Comparison of ENCODE assay signal across 24 cellular contexts in the genomic region with DNA sequence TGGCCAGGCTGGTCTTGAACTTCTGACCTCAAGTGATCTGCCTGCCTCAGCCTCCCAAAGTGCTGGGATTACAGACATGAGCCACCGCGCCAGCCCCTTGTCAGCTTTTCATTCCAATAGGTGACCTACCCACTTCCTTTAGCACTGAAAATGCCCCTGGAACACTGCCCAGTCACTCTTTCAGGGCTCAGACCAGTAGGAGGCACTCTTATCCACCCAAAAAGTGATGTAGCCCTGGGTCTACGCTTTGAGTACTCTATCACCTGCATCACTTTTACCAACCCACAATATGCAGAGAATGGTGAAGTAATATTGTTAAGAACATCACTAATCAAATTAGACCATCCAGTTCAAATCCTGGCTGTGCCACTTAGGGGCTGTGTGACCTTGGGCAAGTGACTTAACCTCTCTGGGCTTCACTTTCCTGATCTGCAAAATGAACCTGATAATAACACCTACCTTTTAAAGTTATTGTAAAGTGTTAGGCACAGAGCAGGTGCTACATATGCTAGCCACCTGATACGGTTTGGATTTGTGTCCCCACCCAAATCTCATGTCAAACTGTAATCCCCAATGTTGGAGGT. TPM values are rescaled to one million over a fixed set of nuclear protein-coding genes. Genes with fewer than 3 reads are reported as not detected.
A peak's percentile ranks its signal among the peaks of the same experiment; 100 is the strongest.
DNase-seq lines count a peak whose midpoint lies in the region; TF ChIP-seq lines count a peak whose summit lies in the region.
"Had no signal": no experiment of that assay in that cellular context is flagged by ENCODE, and none has a peak within 500 bp of the region (broad histone marks: within the 10 kb centered on the region; RNA-seq: fewer than 3 reads in every experiment).

No MANE protein-coding gene starts in this region.

- no peak overlapping the region for H3K4me3 Mint-ChIP-seq in endodermal cell
- H3K4me3 Mint-ChIP-seq: CD8-positive, alpha-beta memory T cell; HFFc6 had no signal

- H4K20me1 ChIP-seq in DOHH2 (ENCODE audit: control insufficient read depth, insufficient read depth, low read depth, low read length) (no peaks in the 10 kb centered on the region), OCI-LY1 (ENCODE audit: insufficient read depth, low read length) (no peaks in the 10 kb centered on the region)
- H4K20me1 ChIP-seq: BLaER1 treated with 17β-estradiol and CSF1 and Interleukin-3, amounts not matched to agents 10 nM and 100 nM had no signal

- H3F3A ChIP-seq in DOHH2 (ENCODE audit: control insufficient read depth, insufficient read depth) (no peaks in the 10 kb centered on the region), OCI-LY1 (ENCODE audit: insufficient read depth, low read length) (no peaks in the 10 kb centered on the region)

- H3K27ac ChIP-seq in DOHH2 (ENCODE audit: low read depth, low read length) (no peak overlapping the region), OCI-LY1 (ENCODE audit: low read depth, low read length, poor library complexity, severe bottlenecking) (no peak overlapping the region), endodermal cell (ENCODE audit: low read depth, low read length) (no peak overlapping the region)
- H3K27ac ChIP-seq: BLaER1 treated with 17β-estradiol and CSF1 and Interleukin-3, amounts not matched to agents 10 nM and 100 nM; GM23248; HL-60 had no signal

- H3K9ac ChIP-seq in OCI-LY1 (ENCODE audit: low read length) = no peak overlapping the region
- H3K9ac ChIP-seq in endodermal cell (ENCODE audit: extremely low read depth, low read length, poor library complexity, severe bottlenecking) = no peak overlapping the region
- H3K9ac ChIP-seq: BLaER1 treated with 17β-estradiol and CSF1 and Interleukin-3, amounts not matched to agents 10 nM and 100 nM; GM23248 had no signal

- no peaks in the 10 kb centered on the region for H3K36me3 Mint-ChIP-seq in endodermal cell (ENCODE audit: low read depth)
- H3K36me3 Mint-ChIP-seq: CD8-positive, alpha-beta memory T cell had no signal

- no peaks in the 10 kb centered on the region for H3K79me2 ChIP-seq in DOHH2 (ENCODE audit: control insufficient read depth, low read length)
- no peaks in the 10 kb centered on the region for H3K79me2 ChIP-seq in OCI-LY1 (ENCODE audit: insufficient read depth, low read length)

- no peaks in the 10 kb centered on the region for H3K4me1 ChIP-seq in DOHH2 (ENCODE audit: control insufficient read depth, low read length)
- no peaks in the 10 kb centered on the region for H3K4me1 ChIP-seq in OCI-LY1 (ENCODE audit: insufficient read depth, low read length, severe bottlenecking)
- no peaks in the 10 kb centered on the region for H3K4me1 ChIP-seq in endodermal cell (ENCODE audit: control insufficient read depth, insufficient read depth, low read length)

- no peak overlapping the region for H3K4me3 ChIP-seq in DOHH2 (ENCODE audit: low read length)
- H3K4me3 ChIP-seq in OCI-LY1 (ENCODE audit: low read depth, low read length, poor library complexity, severe bottlenecking) = no peak overlapping the region
- H3K4me3 ChIP-seq in endodermal cell (ENCODE audit: low read length) = no peak overlapping the region
- H3K4me3 ChIP-seq: BLaER1 treated with 17β-estradiol and CSF1 and Interleukin-3, amounts not matched to agents 10 nM and 100 nM; GM12878; GM23248 had no signal

- peak; percentile 10 for TF ChIP-seq CTCF in DOHH2 (IDR thresholded peaks at IDR 0.05; ENCODE audit: low read depth, low read length, poor library complexity, severe bottlenecking)
- TF ChIP-seq CTCF in GM12873 (IDR thresholded peaks at IDR 0.05; ENCODE audit: insufficient read depth, low read depth, low read length, missing control alignments) = peak; percentile 21
- peak; percentile 44 for TF ChIP-seq CTCF in OCI-LY1 (IDR thresholded peaks at IDR 0.05; ENCODE audit: low read length)
- peak; percentile 56 for TF ChIP-seq CTCF in endodermal cell (conservative IDR thresholded peaks at IDR 0.05)

- no peaks in the 10 kb centered on the region for H3K4me1 Mint-ChIP-seq in endodermal cell
- H3K4me1 Mint-ChIP-seq: CD8-positive, alpha-beta memory T cell had no signal

- no peaks in the 10 kb centered on the region for H3K36me3 ChIP-seq in DOHH2 (ENCODE audit: control insufficient read depth, low read length)
- H3K36me3 ChIP-seq in OCI-LY1 (ENCODE audit: insufficient read depth, low read length) = no peaks in the 10 kb centered on the region
- H3K36me3 ChIP-seq in endodermal cell (ENCODE audit: control insufficient read depth, insufficient read depth, low read length) = no peaks in the 10 kb centered on the region
- H3K36me3 ChIP-seq: BLaER1 treated with 17β-estradiol and CSF1 and Interleukin-3, amounts not matched to agents 10 nM and 100 nM had no signal

- H3K4me2 ChIP-seq in DOHH2 (ENCODE audit: low read length) (no peak overlapping the region), OCI-LY1 (ENCODE audit: low read length) (no peak overlapping the region)

- H3K9me3 Mint-ChIP-seq in endodermal cell = no peaks in the 10 kb centered on the region

- H3K27me3 ChIP-seq in DOHH2 (ENCODE audit: control insufficient read depth, low read length) (no peaks in the 10 kb centered on the region), OCI-LY1 (ENCODE audit: insufficient read depth, low read length) (no peaks in the 10 kb centered on the region), endodermal cell (ENCODE audit: control insufficient read depth, insufficient read depth, low read length, poor library complexity, severe bottlenecking) (no peaks in the 10 kb centered on the region)
- H3K27me3 ChIP-seq: BLaER1 treated with 17β-estradiol and CSF1 and Interleukin-3, amounts not matched to agents 10 nM and 100 nM had no signal

- H3K9me2 ChIP-seq in DOHH2 (replicated peaks; ENCODE audit: control insufficient read depth, low read length) = no peaks in the 10 kb centered on the region
- no peaks in the 10 kb centered on the region for H3K9me2 ChIP-seq in OCI-LY1 (ENCODE audit: low read depth, low read length)

- peaks cover 2% of the 10 kb centered on the region for H3K27me3 Mint-ChIP-seq in endodermal cell (ENCODE audit: insufficient read depth)

- no peak overlapping the region for H2AFZ ChIP-seq in OCI-LY1 (ENCODE audit: low read length)
- H2AFZ ChIP-seq: GM23248 had no signal

- 98 to 100% methylated on average over 2 to 4 of the region's 4 CpGs for WGBS in endodermal cell (ENCODE audit: insufficient coverage in 1 of 2, insufficient read length in 1 of 2), 2 experiments

- no peak overlapping the region for H3K27ac Mint-ChIP-seq in endodermal cell
- H3K27ac Mint-ChIP-seq: HFFc6 had no signal

- DNase-seq in endodermal cell = no peak
- DNase-seq in occipital lobe (lab: John Stamatoyannopoulos, UW) = no peak
- DNase-seq in germinal center (ENCODE audit: low spot score) = no peak
- no peak for DNase-seq in SIG-M5 (lab: John Stamatoyannopoulos, UW)
- DNase-seq: CD8-positive, alpha-beta memory T cell; DMS79; GM23248; HFFc6; IMR-90; MM.1S; NCI-H1092; NCI-H1436 treated with DMSO at 0.1 percent for 48 hours; NCI-H2029; NCI-H345; NCI-H524 treated with DMSO at 0.1 percent for 48 hours; Right ventricle myocardium superior; T-helper 1 cell had no signal

- H3K9me3 ChIP-seq in DOHH2 (ENCODE audit: control insufficient read depth, insufficient read depth, low read length) (no peaks in the 10 kb centered on the region), OCI-LY1 (ENCODE audit: low read length) (no peaks in the 10 kb centered on the region), endodermal cell (ENCODE audit: control insufficient read depth, low read length) (no peaks in the 10 kb centered on the region)

RNA-seq across cellular contexts. Expression of gene CALN1, which starts 5.2 kb away (rescaled TPM):
- total RNA-seq in endodermal cell (1 to 10 TPM; 4.3 to 6.9 TPM), occipital lobe (45.5 TPM)
- polyA plus RNA-seq in endodermal cell (2013, experiment 1 of 2) = 1.7 TPM
- polyA plus RNA-seq in endodermal cell (2013, experiment 2 of 2) = 2.5 TPM
- total RNA-seq: CD8-positive, alpha-beta memory T cell; GM23248; HFFc6; IMR-90; LHCN-M2; Right ventricle myocardium superior had no signal
- polyA plus RNA-seq: CD8-positive, alpha-beta memory T cell; GM23248; IMR-90 had no signal
